ENCODE assay signal across 15 cellular contexts in genomic region chr16:84746875-84747274, GRCh38. TPM values are rescaled to one million over a fixed set of nuclear protein-coding genes. Genes with fewer than 3 reads are reported as not detected.
DNase-seq lines count a peak whose midpoint lies in the region; ATAC-seq and TF ChIP-seq lines count a peak whose summit lies in the region.
"Had no signal": no experiment of that assay in that cellular context is flagged by ENCODE, and none has a peak within 500 bp of the region (broad histone marks: within the 10 kb centered on the region; RNA-seq: fewer than 3 reads in every experiment).

No MANE protein-coding gene starts in this region.

- H3K27me3 Mint-ChIP-seq in nephron progenitor cell (ENCODE audit: low read depth, poor library complexity) = no peaks in the 10 kb centered on the region
- H3K27me3 Mint-ChIP-seq: activated naive CD8-positive, alpha-beta T cell had no signal

- ATAC-seq in HCT116 (peak; percentile 70), HG03045 (IDR thresholded peaks at IDR 0.05; ENCODE audit: unreplicated experiment) (no peak), HG03095 (IDR thresholded peaks at IDR 0.05; ENCODE audit: unreplicated experiment) (no peak)

- no peak overlapping the region for H3K27ac Mint-ChIP-seq in nephron progenitor cell
- H3K27ac Mint-ChIP-seq: activated naive CD8-positive, alpha-beta T cell had no signal

- BruUV-seq in HCT116 (replicated peaks; lab: Mats Ljungman, UMichigan) = no TSS peak

- peaks cover 46% of the 10 kb centered on the region for H3K4me1 Mint-ChIP-seq in nephron progenitor cell

- no peak overlapping the region for H3K4me3 Mint-ChIP-seq in nephron progenitor cell
- H3K4me3 Mint-ChIP-seq: activated naive CD8-positive, alpha-beta T cell had no signal

- TF ChIP-seq CTCF in BJ (IDR thresholded peaks at IDR 0.05; ENCODE audit: insufficient read depth, low read depth, low read length) (peak; percentile 34), HCT116 (IDR thresholded peaks at IDR 0.05 in 2 of 3, conservative IDR thresholded peaks at IDR 0.05 in 1 of 3; ENCODE audit: borderline replicate concordance in 1 of 3, insufficient read depth in 1 of 3, low read depth in 2 of 3, low read length in 2 of 3) (peak; percentile 16 to 66 (median 64); a peak in 4 of 6 replicates), astrocyte of the spinal cord (IDR thresholded peaks at IDR 0.05; ENCODE audit: low read depth, low read length) (peak; percentile 51), nephron progenitor cell (IDR thresholded peaks at IDR 0.05) (peak; percentile 33), Peyer's patch (IDR thresholded peaks at IDR 0.05) (peak in 1 of 6 experiments; percentile 1)

- CTCF ChIA-PET in BJ (lab: Yijun Ruan, JAX) (interaction anchor here (0.5 to 2.0 kb wide), 9 partner anchors 8 to 224 kb away, joined by 3 to 12 read pairs (median 4); no protein-coding TSS in a partner anchor), HCT116 (lab: Charles Lee) (interaction anchor here (0.6 to 2.9 kb wide), 6 partner anchors 8 to 224 kb away, joined by 3 to 39 read pairs (median 4); no protein-coding TSS in a partner anchor)

- TF ChIP-seq POLR2A in HCT116 (IDR thresholded peaks at IDR 0.05; ENCODE audit: borderline replicate concordance, extremely low read depth, insufficient read depth, insufficient read length) (no peak), Peyer's patch (IDR thresholded peaks at IDR 0.05) (no peak)

- peaks cover 2% of the 10 kb centered on the region; the same call in 1 of the 2 replicates for H3K36me3 ChIP-seq in BJ (ENCODE audit: control insufficient read depth, insufficient read depth, low read length)
- peaks cover 15 to 33% of the 10 kb centered on the region in 2 experiments; a peak in 3 of 4 replicates for H3K36me3 ChIP-seq in HCT116 (ENCODE audit: control insufficient read depth in 1 of 2, insufficient read depth in 2 of 2, low read length in 2 of 2)
- peaks cover 0 to 11% (median 0%) of the 10 kb centered on the region in 3 donors for H3K36me3 ChIP-seq in Peyer's patch

- H2AFZ ChIP-seq in HCT116 (ENCODE audit: low read depth, low read length, poor library complexity, severe bottlenecking) = no peak overlapping the region

- no peaks in the 10 kb centered on the region for H3K9me3 ChIP-seq in HCT116 (ENCODE audit: control insufficient read depth in 1 of 2, insufficient read depth in 1 of 2, low read depth in 1 of 2, low read length in 2 of 2)
- no peaks in the 10 kb centered on the region for H3K9me3 ChIP-seq in Peyer's patch
- H3K9me3 ChIP-seq: upper lobe of left lung had no signal

- intact Hi-C loops in HCT116 (cut with micrococcal nuclease) = no loop called here

- peaks cover 58% of the 10 kb centered on the region for H4K20me1 ChIP-seq in HCT116 (ENCODE audit: insufficient read depth)

- no peaks in the 10 kb centered on the region for H3K9me3 Mint-ChIP-seq in nephron progenitor cell

- H3K4me3 ChIP-seq in BJ (ENCODE audit: low read depth, low read length) = no peak overlapping the region
- H3K4me3 ChIP-seq in HCT116 (replicated peaks in 1 of 2; ENCODE audit: low read depth in 1 of 2, low read length in 2 of 2) = no peak overlapping the region
- no peak overlapping the region for H3K4me3 ChIP-seq in astrocyte of the spinal cord (ENCODE audit: low read depth, low read length)
- no peak overlapping the region for H3K4me3 ChIP-seq in Peyer's patch
- H3K4me3 ChIP-seq: upper lobe of left lung had no signal

- in situ Hi-C loops in astrocyte of the spinal cord (cut with HindIII; ENCODE audit: low sequenced_read_pairs) = no loop called here

- no peaks in the 10 kb centered on the region for H3K27me3 ChIP-seq in BJ (ENCODE audit: control insufficient read depth, insufficient read depth, low read length)
- no peaks in the 10 kb centered on the region for H3K27me3 ChIP-seq in HCT116 (ENCODE audit: insufficient read depth, low read length)
- no peaks in the 10 kb centered on the region for H3K27me3 ChIP-seq in Peyer's patch
- H3K27me3 ChIP-seq: upper lobe of left lung had no signal

- H3K4me1 ChIP-seq in HCT116 (ENCODE audit: control insufficient read depth in 1 of 2, insufficient read depth in 2 of 2, low read length in 2 of 2) (peaks cover 0 to 6% of the 10 kb centered on the region in 2 experiments; a peak in 1 of 4 replicates), Peyer's patch (peaks cover 0 to 14% (median 8%) of the 10 kb centered on the region in 4 donors)

- no peak overlapping the region for H3K27ac ChIP-seq in HCT116 (ENCODE audit: low read depth, low read length)
- no peak overlapping the region for H3K27ac ChIP-seq in Peyer's patch
- H3K27ac ChIP-seq: upper lobe of left lung had no signal

- RAD21 ChIA-PET in HCT116 (lab: Charles Lee; ENCODE audit: low non-redundant PET in 1 of 2, low total read pairs in 2 of 2, uncharacterized antibody in 2 of 2, unreplicated experiment in 2 of 2) = no interaction called here

- TF ChIP-seq RAD21 in HCT116 (IDR thresholded peaks at IDR 0.05; ENCODE audit: low read depth) = 0 out of 2 replicates have a peak, but pooled peaks have one; percentile 9

- H3K9ac ChIP-seq in HCT116 (ENCODE audit: low read length) = no peak overlapping the region

- peaks cover 100% of the 10 kb centered on the region for H3K79me2 ChIP-seq in HCT116 (ENCODE audit: insufficient read depth, low read length)

- POLR2A ChIA-PET in BJ (lab: Charles Lee) (no interaction called here), HCT116 (lab: Charles Lee) (no interaction called here)

- H3K9me2 ChIP-seq in HCT116 (ENCODE audit: insufficient read depth) = no peaks in the 10 kb centered on the region

- DNase-seq in BJ (ENCODE audit: low read depth) (no peak), HCT116 (ENCODE audit: low read depth, low spot score) (no peak), astrocyte of the spinal cord (ENCODE audit: low read depth, low spot score) (no peak), nephron progenitor cell (no peak), Peyer's patch (no peak), SHP77 (lab: John Stamatoyannopoulos, UW) (no peak)
- DNase-seq: COR-L47, dermis blood vessel endothelial cell, hypothalamus, NCI-H1417 treated with DMSO at 0.1 percent for 48 hours, NCI-H748 treated with DMSO at 0.1 percent for 48 hours, upper lobe of left lung had no signal

- peaks cover 38% of the 10 kb centered on the region for H3K36me3 Mint-ChIP-seq in nephron progenitor cell (ENCODE audit: low read depth)

- no peak overlapping the region for H3K4me2 ChIP-seq in HCT116 (ENCODE audit: low read length)

TF ChIP-seq in HCT116, 20 proteins besides CTCF, POLR2A, EP300 and RAD21:
- TF ChIP-seq ELF1 (IDR thresholded peaks at IDR 0.05; ENCODE audit: borderline replicate concordance, low read depth) = no peak
- TF ChIP-seq SRF (IDR thresholded peaks at IDR 0.05; ENCODE audit: low read depth) = no peak
- TF ChIP-seq SP1 (IDR thresholded peaks at IDR 0.05; ENCODE audit: low read depth) = no peak

RNA-seq across cellular contexts. Expression of gene USP10, which starts 47.1 kb away (rescaled TPM):
- 39.6 and 55.1 TPM in 2 replicates for polyA plus RNA-seq in BJ (2011; rRNA removed)
- polyA minus RNA-seq in BJ (2011; rRNA and poly(A)+ RNA removed) = 112 and 149 TPM in 2 replicates
- total RNA-seq in HCT116 (2021; ENCODE audit: unreplicated experiment) = 175 TPM
- 141 and 170 TPM in 2 replicates for polyA plus RNA-seq in HCT116 (2012)
- total RNA-seq in Peyer's patch = 10 to 100 TPM; 48.0 to 85.5 (median 59.9) TPM
